In the genomic region with DNA sequence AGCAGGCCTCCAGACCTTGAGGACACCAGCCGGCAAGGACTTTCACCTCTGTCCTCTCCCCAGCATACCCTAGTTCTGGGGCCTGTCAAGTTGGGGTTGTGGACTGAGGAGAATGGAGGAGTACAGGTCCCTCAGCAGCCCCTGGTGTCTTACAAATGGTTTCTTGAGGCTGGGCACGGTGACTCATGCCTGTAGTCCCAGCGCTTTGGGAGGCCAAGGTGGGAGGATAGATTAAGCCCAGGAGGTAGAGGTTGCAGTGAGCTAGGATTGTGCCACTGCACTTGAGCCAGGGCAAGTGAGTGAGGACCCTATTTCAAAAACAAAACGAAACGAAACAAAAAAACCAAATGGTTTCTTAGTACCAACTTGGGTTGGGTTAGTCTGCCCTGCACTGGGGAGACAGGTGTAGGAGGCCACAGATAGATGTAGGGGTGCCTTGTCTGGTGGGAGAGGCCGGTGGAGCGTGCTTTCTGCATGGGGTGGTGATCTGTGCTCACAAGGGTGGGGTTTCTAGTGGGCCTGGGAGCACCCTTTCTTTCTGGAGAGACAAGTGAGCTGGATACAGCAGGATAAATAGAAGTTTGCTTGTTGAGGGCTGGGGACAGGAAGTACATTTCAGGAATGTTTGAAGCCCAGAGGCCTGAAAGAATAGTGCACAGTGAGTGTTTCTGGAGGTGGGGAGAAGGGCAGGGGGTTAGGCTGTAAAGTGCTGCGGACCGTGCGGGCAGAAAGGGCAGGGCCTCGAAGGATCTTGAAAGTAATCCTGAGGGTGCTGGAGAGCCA, we compare ENCODE assay signal across 20 cellular contexts. TPM values are rescaled to one million over a fixed set of nuclear protein-coding genes. Genes with fewer than 3 reads are reported as not detected.
DNase-seq lines count a peak whose midpoint lies in the region; ATAC-seq, FAIRE-seq and TF ChIP-seq lines count a peak whose summit lies in the region.
"Had no signal": no experiment of that assay in that cellular context is flagged by ENCODE, and none has a peak within 500 bp of the region (broad histone marks: within the 10 kb centered on the region; RNA-seq: fewer than 3 reads in every experiment).

No MANE protein-coding gene starts in this region.

- no peaks in the 10 kb centered on the region for H3K79me2 ChIP-seq in HepG2 (ENCODE audit: insufficient read depth, low read length)
- H3K79me2 ChIP-seq in neural cell (replicated peaks; ENCODE audit: insufficient read depth, low read length): no peaks in the 10 kb centered on the region

- no peak for TF ChIP-seq CTCF in HepG2 (CRISPR knock-in tag; IDR thresholded peaks at IDR 0.05)
- no peak for TF ChIP-seq CTCF in right lobe of liver (IDR thresholded peaks at IDR 0.05)
- TF ChIP-seq CTCF in neural cell (IDR thresholded peaks at IDR 0.05; ENCODE audit: poor library complexity, severe bottlenecking): no peak

- FAIRE-seq in HepG2 (lab: Jason Lieb, UNC): peak; percentile 59

- H3K4me3 Mint-ChIP-seq in T-helper 2 cell treated with Interferon-gamma antibody and Interleukin-4, amounts not matched to agents 5 μg/mL and 100 μg/mL, for 36 hours: no peak overlapping the region

- POLR2A ChIA-PET in HepG2 (lab: Yijun Ruan, JAX): interaction anchor here (0.9 to 2.5 kb wide), 7 partner anchors 9 to 58 kb away, joined by 3 to 12 read pairs (median 4); no protein-coding TSS in a partner anchor

- TF ChIP-seq EP300 in HepG2 (IDR thresholded peaks at IDR 0.05; ENCODE audit: low read depth in 2 of 2, low read length in 2 of 2): no peak
- no peak for TF ChIP-seq EP300 in HepG2 (CRISPR knock-in tag; IDR thresholded peaks at IDR 0.05; ENCODE audit: borderline replicate concordance)
- no peak for TF ChIP-seq EP300 in neural cell (conservative IDR thresholded peaks at IDR 0.05; ENCODE audit: poor library complexity, severe bottlenecking)

- H3K27me3 Mint-ChIP-seq in T-helper 2 cell treated with Interferon-gamma antibody and Interleukin-4, amounts not matched to agents 5 μg/mL and 100 μg/mL, for 36 hours (ENCODE audit: low read depth): peaks cover 59% of the 10 kb centered on the region

- H3K4me1 ChIP-seq in HepG2 (ENCODE audit: insufficient read depth, low read length) (peaks cover 84% of the 10 kb centered on the region), right lobe of liver (peaks cover 0 to 4% (median under 1%) of the 10 kb centered on the region in 4 donors)

- H2AFZ ChIP-seq in HepG2 (ENCODE audit: low read length): no peak overlapping the region
- H2AFZ ChIP-seq in neural cell (ENCODE audit: low read depth, low read length): no peak overlapping the region

- H3K27ac Mint-ChIP-seq in T-helper 2 cell treated with Interferon-gamma antibody and Interleukin-4, amounts not matched to agents 5 μg/mL and 100 μg/mL, for 36 hours: no peak overlapping the region
- H3K27ac Mint-ChIP-seq: activated T-helper 2 cell treated with anti-CD3 and anti-CD28 coated beads, Interferon-gamma antibody, Interleukin-2, Interleukin-4, amounts not matched to agents 10 μg/mL and 5 μg/mL and 100 μg/mL, durations not matched to agents 14 hours and 24 hours and 36 hours had no signal

- CTCF ChIA-PET in HepG2 (lab: Yijun Ruan, JAX; ENCODE audit: low intra/inter-chr PET ratio, low total read pairs): no interaction called here

- 11% methylated on average over 11 of the region's 11 CpGs for WGBS in HepG2 (ENCODE audit: low lambda C conversion rate)
- 88% methylated on average over 5 of the region's 11 CpGs for WGBS in right lobe of liver (ENCODE audit: insufficient coverage, low coverage, low lambda C conversion rate, missing lambda C conversion rate)

- intact Hi-C loops in HepG2 (cut with micrococcal nuclease; ENCODE audit: unreplicated experiment): no loop called here
- intact Hi-C loops in right lobe of liver (cut with DNase I): loop anchor here in 1 of 2 donors (10.0 kb wide), 1 partner anchor 63 kb away; no protein-coding TSS in a partner anchor

- ATAC-seq in HepG2: peak; percentile 82
- ATAC-seq in right lobe of liver: no peak
- ATAC-seq: heart left ventricle had no signal

- H3F3A ChIP-seq in neural cell (ENCODE audit: insufficient read depth, low read length, poor library complexity, severe bottlenecking): no peaks in the 10 kb centered on the region

- TF ChIP-seq RAD21 in HepG2 (CRISPR knock-in tag; IDR thresholded peaks at IDR 0.05) (no peak), neural cell (conservative IDR thresholded peaks at IDR 0.05) (no peak)

- in situ Hi-C loops in HepG2 (cut with HindIII; ENCODE audit: extremely low pct_ligation_motif_present, low pct_unique_long_range_greater_than_20kb): no loop called here

- no TSS peak for BruUV-seq in HepG2 (replicated peaks; lab: Mats Ljungman, UMichigan)

- H3K9me3 ChIP-seq in HepG2 (ENCODE audit: low read length) (no peaks in the 10 kb centered on the region), right lobe of liver (no peaks in the 10 kb centered on the region), neural cell (ENCODE audit: low read length) (no peaks in the 10 kb centered on the region)
- H3K9me3 ChIP-seq: heart left ventricle had no signal

- no peak overlapping the region for H3K27ac ChIP-seq in HepG2 (ENCODE audit: extremely low read length, insufficient read depth, low read length)
- H3K27ac ChIP-seq in right lobe of liver: no peak overlapping the region
- H3K27ac ChIP-seq in neural cell (ENCODE audit: low read length): peak overlapping the region; percentile 65
- H3K27ac ChIP-seq: C4-2B, heart left ventricle had no signal

- no peaks in the 10 kb centered on the region for H3K9me3 Mint-ChIP-seq in T-helper 2 cell treated with Interferon-gamma antibody and Interleukin-4, amounts not matched to agents 5 μg/mL and 100 μg/mL, for 36 hours
- H3K9me3 Mint-ChIP-seq: activated T-helper 2 cell treated with anti-CD3 and anti-CD28 coated beads, Interferon-gamma antibody, Interleukin-2, Interleukin-4, amounts not matched to agents 10 μg/mL and 5 μg/mL and 100 μg/mL, durations not matched to agents 14 hours and 24 hours and 36 hours had no signal

- no peaks in the 10 kb centered on the region for H4K20me1 ChIP-seq in HepG2 (ENCODE audit: insufficient read depth, low read length)
- no peaks in the 10 kb centered on the region for H4K20me1 ChIP-seq in neural cell (ENCODE audit: insufficient read depth)

- H3K9ac ChIP-seq in HepG2 (ENCODE audit: insufficient read depth, low read depth, low read length): peak overlapping the region; percentile 40
- H3K9ac ChIP-seq in neural cell (ENCODE audit: low read length): no peak overlapping the region

- H3K4me1 Mint-ChIP-seq in T-helper 2 cell treated with Interferon-gamma antibody and Interleukin-4, amounts not matched to agents 5 μg/mL and 100 μg/mL, for 36 hours (ENCODE audit: low read depth): peaks cover 7% of the 10 kb centered on the region

- H3K4me2 ChIP-seq in HepG2 (ENCODE audit: low read depth, low read length) (peak overlapping the region; percentile 84), neural cell (ENCODE audit: low read length) (no peak overlapping the region)

- peaks cover 1 to 16% of the 10 kb centered on the region in 2 experiments; a peak in 3 of 5 replicates for H3K27me3 ChIP-seq in HepG2 (ENCODE audit: control insufficient read depth in 1 of 2, insufficient read depth in 2 of 2, low read length in 2 of 2)
- peaks cover 0 to 5% of the 10 kb centered on the region in 2 donors for H3K27me3 ChIP-seq in right lobe of liver
- H3K27me3 ChIP-seq in neural cell (ENCODE audit: insufficient read depth, low read depth, low read length): no peaks in the 10 kb centered on the region

- TF ChIP-seq POLR2A in HepG2 (IDR thresholded peaks at IDR 0.05; ENCODE audit: insufficient read depth in 1 of 2, low read depth in 2 of 2, low read length in 2 of 2) (no peak), right lobe of liver (IDR thresholded peaks at IDR 0.05) (no peak)

- H3K9me2 ChIP-seq in neural cell (ENCODE audit: insufficient read depth, low read length): no peaks in the 10 kb centered on the region

- H3K4me3 ChIP-seq in HepG2 (replicated peaks in 1 of 3; ENCODE audit: insufficient read depth in 1 of 3, low read depth in 2 of 3, low read length in 3 of 3): peak overlapping the region; percentile 21 to 45 (median 30); a peak in 5 of 6 replicates
- H3K4me3 ChIP-seq in right lobe of liver: no peak overlapping the region
- H3K4me3 ChIP-seq in neural cell (ENCODE audit: low read length): no peak overlapping the region
- H3K4me3 ChIP-seq: heart left ventricle had no signal

- H3K36me3 Mint-ChIP-seq in T-helper 2 cell treated with Interferon-gamma antibody and Interleukin-4, amounts not matched to agents 5 μg/mL and 100 μg/mL, for 36 hours (ENCODE audit: low read depth): no peaks in the 10 kb centered on the region

- DNase-seq in HepG2 (ENCODE audit: low spot score): peak; percentile 65
- no peak for DNase-seq in right lobe of liver
- DNase-seq in epidermal melanocyte (ENCODE audit: insufficient read length, low spot score): peak; percentile 54
- no peak for DNase-seq in T-helper 2 cell treated with Interferon-gamma antibody and Interleukin-4, amounts not matched to agents 5 μg/mL and 100 μg/mL, for 36 hours (ENCODE audit: low spot score)
- no peak for DNase-seq in ureter (ENCODE audit: low spot score)
- DNase-seq in NCI-H146 (lab: John Stamatoyannopoulos, UW): no peak
- no peak for DNase-seq in Ammon's horn (ENCODE audit: low spot score)
- DNase-seq: 8988T; activated CD4-positive, alpha-beta T cell treated with anti-CD3 and anti-CD28 coated beads for 1 hour; caudate nucleus; effector CD4-positive, alpha-beta T cell; Karpas-422; NCI-H1417; NCI-H2171; NCI-H82; T-helper 9 cell had no signal

- H3K36me3 ChIP-seq in HepG2 (replicated peaks in 1 of 2; ENCODE audit: control insufficient read depth in 1 of 2, insufficient read depth in 2 of 2, low read length in 2 of 2) (no peaks in the 10 kb centered on the region), right lobe of liver (no peaks in the 10 kb centered on the region), neural cell (ENCODE audit: insufficient read depth, low read length) (no peaks in the 10 kb centered on the region)
- H3K36me3 ChIP-seq: heart left ventricle had no signal

RNA-seq across cellular contexts. Expression of a gene that starts 37.7 kb away (rescaled TPM):
- not detected in 2 replicates for total RNA-seq in HepG2 (2016; rRNA removed; fragmentation: Illumina TruSeq; extraction: Trizol)
- total RNA-seq in HepG2 (2016; cell fraction: cytosol; rRNA removed; fragmentation: Illumina TruSeq; extraction: Trizol; ENCODE audit: low read depth): not detected in 2 replicates
- total RNA-seq in HepG2 (2016; cell fraction: insoluble cytoplasmic fraction; rRNA removed; fragmentation: Illumina TruSeq; extraction: Trizol): not detected in 2 replicates
- not detected in 2 replicates for total RNA-seq in HepG2 (2016; cell fraction: membrane; rRNA removed; fragmentation: Illumina TruSeq; extraction: Trizol)
- total RNA-seq in HepG2 (2016; cell fraction: nucleus; rRNA removed; fragmentation: Illumina TruSeq; extraction: Trizol): 0.09 TPM in 1 of 2 replicates, not detected in the other
- polyA plus RNA-seq in HepG2 (2011; rRNA removed): 0.07 and 0.13 TPM in 2 replicates
- 0.04 and 0.06 TPM in 2 replicates for polyA plus RNA-seq in HepG2 (2011; cell fraction: cytosol; rRNA removed)
- 0.16 and 0.32 TPM in 2 replicates for polyA plus RNA-seq in HepG2 (2011; cell fraction: nucleus; rRNA removed)
- 0.07 and 0.13 TPM in 2 replicates for polyA plus RNA-seq in HepG2 (2012)
- not detected in 2 replicates for polyA plus RNA-seq in HepG2 (2016; cell fraction: cytosol; fragmentation: Illumina TruSeq; extraction: Trizol; ENCODE audit: low read depth)
- not detected in 2 replicates for polyA plus RNA-seq in HepG2 (2016; cell fraction: insoluble cytoplasmic fraction; fragmentation: Illumina TruSeq; extraction: Trizol; ENCODE audit: low read depth)
- not detected in 2 replicates for polyA plus RNA-seq in HepG2 (2016; cell fraction: membrane; fragmentation: Illumina TruSeq; extraction: Trizol; ENCODE audit: low read depth)
- 0.10 TPM in 1 of 2 replicates, not detected in the other for polyA plus RNA-seq in HepG2 (2016; cell fraction: nucleus; fragmentation: Illumina TruSeq; extraction: Trizol; ENCODE audit: insufficient read depth, low read depth)
- polyA minus RNA-seq in HepG2 (2011; rRNA and poly(A)+ RNA removed; ENCODE audit: low replicate concordance): 0.10 TPM in 1 of 2 replicates, not detected in the other
- not detected in 2 replicates for polyA minus RNA-seq in HepG2 (2011; cell fraction: cytosol; rRNA and poly(A)+ RNA removed)
- 0.12 TPM in 1 of 2 replicates, not detected in the other for polyA minus RNA-seq in HepG2 (2011; cell fraction: nucleus; rRNA and poly(A)+ RNA removed)
- total RNA-seq in right lobe of liver: under 1 TPM in 3 of 6 experiments, not detected in 3; 0.04 to 0.07 (median 0.07) TPM
- polyA plus RNA-seq in neural cell: 33.4 and 38.6 TPM in 2 replicates
- 47.7 and 49.2 TPM in 2 replicates for polyA minus RNA-seq in neural cell
- total RNA-seq in ureter: 0.21 TPM
- total RNA-seq: activated T-helper 2 cell treated with anti-CD3 and anti-CD28 coated beads, Interferon-gamma antibody, Interleukin-2, Interleukin-4, amounts not matched to agents 10 μg/mL and 5 μg/mL and 100 μg/mL, durations not matched to agents 14 hours and 24 hours and 36 hours had no signal

Comparison
In these comparisons a context has a peak if more than half of its experiments do, and no peak if none do; other contexts are left out.
1. DNase-seq: peak in HepG2 (single experiment) and epidermal melanocyte (single experiment); none in right lobe of liver (0 of 3), T-helper 2 cell treated with Interferon-gamma antibody and Interleukin-4, amounts not matched to agents 5 μg/mL and 100 μg/mL, for 36 hours (single experiment), ureter (single experiment), NCI-H146 (single experiment) and Ammon's horn (single experiment).
2. H3K4me3 ChIP-seq: peak in HepG2 (3 of 3); none in right lobe of liver (0 of 3) and neural cell (single experiment).